Comparison of ENCODE assay signal across 23 cellular contexts in the genomic region with DNA sequence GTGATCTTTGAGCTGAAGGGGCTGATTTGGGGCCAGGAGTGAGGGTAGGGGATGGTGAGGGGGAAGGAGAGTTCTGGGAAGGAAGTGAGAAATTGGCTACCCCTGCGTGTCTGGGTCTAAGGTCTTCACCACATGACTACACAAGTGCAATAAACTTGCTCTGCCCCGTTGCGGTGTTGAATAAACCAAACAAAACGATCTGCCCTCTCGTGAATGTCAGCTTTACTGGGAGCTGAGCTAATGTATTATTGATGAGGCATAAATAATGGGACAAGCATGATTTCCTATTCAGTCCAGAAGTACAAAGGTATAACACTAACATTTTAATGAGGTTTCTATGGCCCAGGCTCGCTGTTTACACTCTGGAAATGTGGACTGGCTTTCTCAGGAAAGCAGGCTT. TPM values are rescaled to one million over a fixed set of nuclear protein-coding genes. Genes with fewer than 3 reads are reported as not detected.
DNase-seq lines count a peak whose midpoint lies in the region; ATAC-seq, FAIRE-seq and TF ChIP-seq lines count a peak whose summit lies in the region.
"Had no signal": no experiment of that assay in that cellular context is flagged by ENCODE, and none has a peak within 500 bp of the region (broad histone marks: within the 10 kb centered on the region; RNA-seq: fewer than 3 reads in every experiment).

No MANE protein-coding gene starts in this region.

- no peaks in the 10 kb centered on the region for H3K36me3 ChIP-seq in pancreas

- no peak overlapping the region for H3K4me3 ChIP-seq in pancreas

- TF ChIP-seq CTCF in pancreas (IDR thresholded peaks at IDR 0.05) (no peak), omental fat pad (IDR thresholded peaks at IDR 0.05) (no peak)

- peak; percentile 45 for FAIRE-seq in islet of Langerhans (lab: Jason Lieb, UNC)
- no peak for FAIRE-seq in pancreas (lab: Jason Lieb, UNC)

- H3K27me3 ChIP-seq in pancreas = no peaks in the 10 kb centered on the region

- H3K9me3 ChIP-seq in pancreas = no peaks in the 10 kb centered on the region

- DNase-seq in DMS79 (lab: John Stamatoyannopoulos, UW) = peak; percentile 41
- DNase-seq in M059J (ENCODE audit: low read depth) = peak; percentile 28
- DNase-seq in pancreas = no peak
- no peak for DNase-seq in omental fat pad (ENCODE audit: low spot score)
- no peak for DNase-seq in caudate nucleus (lab: John Stamatoyannopoulos, UW)
- DNase-seq in cerebellum (ENCODE audit: low spot score) = no peak
- DNase-seq: AML-193, COR-L47, H7, KG1, NCI-H1417 treated with DMSO at 0.1 percent for 48 hours, NCI-H187 treated with DMSO at 0.1 percent for 48 hours, NCI-H345, NCI-H524 treated with DMSO at 0.1 percent for 48 hours, OCI-M1, RPMI8226, SHP77 treated with DMSO at 0.1 percent for 48 hours, T-helper 1 cell had no signal

- intact Hi-C loops in pancreas (cut with DNase I) = no loop called here

- peak; percentile 55 to 73 (median 60) for ATAC-seq in pancreas
- no peak for ATAC-seq in omental fat pad (ENCODE audit: low FRiP score)
- no peak for ATAC-seq in GM18520 (IDR thresholded peaks at IDR 0.05; ENCODE audit: unreplicated experiment)
- ATAC-seq: SK-N-SH treated with all-trans-retinoic acid at 6 μM for 48 hours had no signal

- H3K4me1 ChIP-seq in pancreas = no peaks in the 10 kb centered on the region

- WGBS in pancreas, 2 donors = 57 to 60% methylated on average over 6 of the region's 6 CpGs

- H3K27ac ChIP-seq in pancreas (peak overlapping the region in 2 of 4 donors; percentile 28 to 55), caudate nucleus (ENCODE audit: low read depth, low read length) (no peak overlapping the region)
- H3K27ac ChIP-seq: C4-2B had no signal

RNA-seq across cellular contexts. Expression of a gene that starts 8.0 kb away (rescaled TPM):
- 0.12 TPM in 1 of 2 replicates, not detected in the other for total RNA-seq in M059J (2014; rRNA removed; shearing (Covaris generic))
- total RNA-seq in pancreas = 10 to 100 TPM; 10.1 to 24.3 (median 14.1) TPM
- 10 to 100 TPM; 13.6 to 25.3 TPM for polyA plus RNA-seq in pancreas
- total RNA-seq in omental fat pad = 1 to 10 TPM in 3 of 4 donors, not detected in 1; 1.2 to 1.7 (median 1.3) TPM
- 5.6 TPM for total RNA-seq in cerebellum
- total RNA-seq: HT-29 had no signal

RNA-seq across cellular contexts. Expression of a gene that starts 11.9 kb away (rescaled TPM):
- total RNA-seq in M059J (2014; rRNA removed; shearing (Covaris generic)) = not detected in 2 replicates
- total RNA-seq in pancreas = 10 to 100 TPM; 31.9 to 93.8 (median 69.0) TPM
- 1,000 to 10,000 TPM; 1,078 to 1,263 TPM for polyA plus RNA-seq in pancreas
- total RNA-seq in omental fat pad = not detected
- 0.18 TPM for total RNA-seq in cerebellum
- total RNA-seq: H7, HT-29 had no signal

Comparison
In these comparisons a context has a peak if more than half of its experiments do, and no peak if none do; other contexts are left out.
1. DNase-seq: peak in DMS79 (single experiment) and M059J (single experiment); none in pancreas (0 of 6), omental fat pad (single experiment), caudate nucleus (0 of 61) and cerebellum (single experiment).
2. ATAC-seq: peak in pancreas (4 of 4); none in omental fat pad (single experiment) and GM18520 (single experiment).
3. RNA of a gene that starts 11.9 kb away (total RNA-seq): 31.9 to 93.8 TPM in pancreas; 0.18 TPM in cerebellum (single experiment), not detected in M059J and not detected in omental fat pad; every median in the first group is over 10 times any median in the second.